Comparison of ENCODE assay signal across 21 cellular contexts in the genomic region with DNA sequence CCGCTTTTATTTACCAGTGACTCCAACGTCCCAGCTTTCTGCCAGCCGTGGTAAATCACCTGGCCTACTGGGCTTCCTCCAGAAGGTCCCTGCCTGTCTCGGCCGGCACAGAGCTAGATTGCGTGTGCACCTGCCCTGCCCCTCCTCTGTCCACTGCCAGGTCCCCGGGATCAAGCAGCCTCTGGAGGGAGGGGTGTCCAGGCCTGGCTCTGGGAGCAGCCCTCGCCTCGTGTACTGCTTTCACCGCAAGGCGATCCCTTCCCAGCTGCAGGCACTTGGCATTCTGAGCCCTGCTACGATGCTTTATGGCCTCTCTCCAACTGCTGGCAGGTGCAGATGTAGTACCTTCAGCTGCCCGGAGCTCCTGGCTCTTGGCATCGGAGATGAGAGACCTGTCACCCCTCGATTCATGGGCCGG. TPM values are rescaled to one million over a fixed set of nuclear protein-coding genes. Genes with fewer than 3 reads are reported as not detected.
DNase-seq lines count a peak whose midpoint lies in the region; ATAC-seq and TF ChIP-seq lines count a peak whose summit lies in the region.
"Had no signal": no experiment of that assay in that cellular context is flagged by ENCODE, and none has a peak within 500 bp of the region (broad histone marks: within the 10 kb centered on the region; RNA-seq: fewer than 3 reads in every experiment).

No MANE protein-coding gene starts in this region.

- H3K27me3 ChIP-seq in psoas muscle (ENCODE audit: insufficient read depth in 3 of 3, low read length in 2 of 3): no peaks in the 10 kb centered on the region
- H3K27me3 ChIP-seq: spleen had no signal

- H3K4me3 ChIP-seq in psoas muscle: no peak overlapping the region
- H3K4me3 ChIP-seq: SK-N-MC, spleen, thoracic aorta had no signal

- H3K27ac ChIP-seq in psoas muscle: no peak overlapping the region
- H3K27ac ChIP-seq: foreskin keratinocyte, SK-N-MC, spleen, thoracic aorta had no signal

- no peak for TF ChIP-seq CTCF in psoas muscle (IDR thresholded peaks at IDR 0.05)

- H3K36me3 ChIP-seq in psoas muscle (ENCODE audit: insufficient read depth in 1 of 2, low read depth in 1 of 2): peaks cover 0 to 18% of the 10 kb centered on the region in 2 donors
- H3K36me3 ChIP-seq: thoracic aorta had no signal

- ATAC-seq in psoas muscle: peak; percentile 57 to 87 (median 79)
- no peak for ATAC-seq in HG03432 (IDR thresholded peaks at IDR 0.05; ENCODE audit: unreplicated experiment)
- no peak for ATAC-seq in HG03460 (IDR thresholded peaks at IDR 0.05; ENCODE audit: unreplicated experiment)
- ATAC-seq: foreskin keratinocyte, PC-3 had no signal

- DNase-seq in NCI-H1105 (lab: John Stamatoyannopoulos, UW) (peak; percentile 87), NCI-H2081 (lab: John Stamatoyannopoulos, UW) (peak; percentile 63 to 85), NCI-H69 (lab: John Stamatoyannopoulos, UW) (peak; percentile 30), psoas muscle (no peak), NOMO-1 (lab: John Stamatoyannopoulos, UW; ENCODE audit: unreplicated experiment in 2 of 2) (no peak), NCI-H524 treated with DMSO at 0.1 percent for 48 hours (lab: John Stamatoyannopoulos, UW) (no peak)
- DNase-seq: activated CD4-positive, alpha-beta T cell treated with anti-CD3 and anti-CD28 coated beads for 1 hour; activated naive CD8-positive, alpha-beta T cell treated with anti-CD3 and anti-CD28 coated beads for 36 hours; AML-193; Caco-2; foreskin keratinocyte; hypothalamus; Karpas-422; NCI-H226; PC-3; spleen; T-helper 9 cell had no signal

- intact Hi-C loops in psoas muscle (cut with DNase I): loop anchor here in 1 of 2 donors (5.0 kb wide), 1 partner anchor 46 kb away; no protein-coding TSS in a partner anchor

- H3K9me3 ChIP-seq in psoas muscle: no peaks in the 10 kb centered on the region
- H3K9me3 ChIP-seq: Caco-2, spleen, thoracic aorta had no signal

- peaks cover 4% of the 10 kb centered on the region for H3K4me1 ChIP-seq in psoas muscle
- H3K4me1 ChIP-seq: foreskin keratinocyte had no signal

- WGBS in psoas muscle, 3 donors: 25 to 45% (median 30%) methylated on average over 16 of the region's 16 CpGs

RNA-seq across cellular contexts. Expression of gene SLC29A3, which starts 7.4 kb away (rescaled TPM):
- total RNA-seq in psoas muscle: 1 to 10 TPM in 3 of 4 donors, under 1 TPM in 1; 0.64 to 2.2 (median 1.3) TPM
- polyA plus RNA-seq in psoas muscle: under 1 TPM; 0.75 to 0.81 (median 0.80) TPM

Comparison
In these comparisons a context has a peak if more than half of its experiments do, and no peak if none do; other contexts are left out.
1. DNase-seq: peak in NCI-H1105 (single experiment), NCI-H2081 (2 of 2) and NCI-H69 (single experiment); none in psoas muscle (0 of 2), NOMO-1 (0 of 2) and NCI-H524 treated with DMSO at 0.1 percent for 48 hours (single experiment).
2. ATAC-seq: peak in psoas muscle (4 of 4); none in HG03432 (single experiment) and HG03460 (single experiment).